2 cellular contexts compared by ENCODE assay signal in the genomic region with DNA sequence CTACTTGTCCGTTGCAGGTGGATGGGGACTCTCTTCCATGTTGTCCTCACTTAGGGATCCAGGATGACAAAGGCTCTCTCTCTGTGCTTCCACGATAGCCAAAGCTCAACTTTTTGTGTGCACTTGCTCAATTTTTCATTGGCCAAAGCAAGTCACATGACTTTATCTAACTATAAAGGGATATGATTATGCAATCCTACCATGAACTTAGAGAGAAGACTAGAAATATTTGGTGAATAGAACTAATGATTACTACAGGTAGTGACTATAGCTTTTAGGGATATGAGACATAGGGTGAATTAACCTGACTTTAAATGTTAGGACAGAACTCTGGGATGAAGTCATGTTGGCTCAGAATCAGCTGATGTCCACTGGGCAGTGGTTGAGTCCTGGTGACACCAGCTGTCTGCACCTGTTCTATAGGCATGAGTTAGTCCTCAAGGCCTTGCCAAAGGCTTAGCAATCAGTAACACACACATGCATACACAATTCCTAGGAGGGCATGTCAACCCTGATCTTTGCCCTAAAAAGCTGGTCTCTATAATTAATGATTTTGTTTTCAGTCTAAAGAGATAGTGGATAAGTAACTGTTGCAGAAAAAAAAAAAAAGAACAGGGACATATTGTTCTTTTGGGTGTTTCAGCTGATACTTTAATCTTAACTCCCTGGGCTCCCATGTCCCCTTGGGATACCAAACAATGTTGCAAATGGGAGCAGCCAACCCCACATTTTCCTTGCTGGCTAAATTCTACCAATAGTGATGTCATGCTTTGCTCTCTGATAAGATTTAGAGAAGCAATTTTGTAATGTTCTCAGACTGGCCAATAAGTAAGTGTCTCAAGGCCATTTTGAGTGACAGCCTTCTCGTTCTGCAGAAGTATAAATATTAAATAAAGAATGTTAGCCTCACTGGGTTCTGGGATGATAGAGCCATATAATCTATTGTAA.
TF ChIP-seq lines count a peak whose summit lies in the region.

No MANE protein-coding gene starts in this region.

TF ChIP-seq in IMR-90, 13 proteins besides CTCF, POLR2A, EP300 and RAD21:
- TF ChIP-seq NFE2L2 (IDR thresholded peaks at IDR 0.05; ENCODE audit: low read depth, low read length) (no peak), BHLHE40 (IDR thresholded peaks at IDR 0.05; ENCODE audit: low read depth, low read length) (no peak), CEBPB (IDR thresholded peaks at IDR 0.05; ENCODE audit: low read depth, low read length) (peak; percentile 71), RFX5 (IDR thresholded peaks at IDR 0.05; ENCODE audit: low read depth, low read length) (no peak)

TF ChIP-seq in H1, 55 proteins besides CTCF, POLR2A, EP300 and RAD21:
- TF ChIP-seq, protein P1, sequence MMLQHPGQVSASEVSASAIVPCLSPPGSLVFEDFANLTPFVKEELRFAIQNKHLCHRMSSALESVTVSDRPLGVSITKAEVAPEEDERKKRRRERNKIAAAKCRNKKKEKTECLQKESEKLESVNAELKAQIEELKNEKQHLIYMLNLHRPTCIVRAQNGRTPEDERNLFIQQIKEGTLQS (IDR thresholded peaks at IDR 0.05; ENCODE audit: insufficient read depth, low read depth, low read length) = no peak
- TF ChIP-seq CEBPB (IDR thresholded peaks at IDR 0.05; ENCODE audit: low read depth, low read length) = peak; percentile 17; the same call in 1 of the 2 replicates
